ENCODE assay signal across 9 cellular contexts in the genomic region with DNA sequence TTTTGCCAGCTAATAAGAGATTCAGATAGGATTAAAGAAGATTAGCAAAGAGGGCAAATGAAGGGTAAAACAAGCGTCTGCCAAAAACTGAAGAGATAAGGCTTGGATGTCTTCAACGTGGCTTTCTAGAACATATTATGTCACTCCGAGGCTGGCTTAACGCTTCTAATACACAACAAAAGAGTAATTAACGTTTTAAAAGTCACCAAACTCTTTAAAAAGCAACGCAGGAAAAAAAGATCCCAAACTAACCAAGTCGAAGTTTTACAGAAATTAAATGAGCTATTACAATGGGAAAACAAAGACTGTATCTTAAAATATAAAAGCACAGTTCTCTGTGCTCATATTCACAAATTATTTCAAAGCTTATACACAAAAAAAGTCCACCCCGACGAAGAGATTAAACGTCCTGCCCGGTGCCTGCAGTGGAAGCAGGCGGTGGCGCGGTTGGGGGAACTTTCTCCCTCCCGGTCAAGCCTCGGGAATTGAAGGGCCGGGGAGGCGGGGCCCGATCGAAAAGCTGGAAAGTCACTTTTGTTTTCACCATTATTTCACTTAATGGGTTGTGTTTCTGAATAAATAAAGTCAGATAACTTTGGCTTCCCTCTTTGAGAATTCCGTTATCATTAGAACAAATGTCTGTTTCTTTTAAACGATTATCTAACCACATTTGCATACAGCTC. TPM values are rescaled to one million over a fixed set of nuclear protein-coding genes. Genes with fewer than 3 reads are reported as not detected.
DNase-seq lines count a peak whose midpoint lies in the region; ATAC-seq and TF ChIP-seq lines count a peak whose summit lies in the region.
"Had no signal": no experiment of that assay in that cellular context is flagged by ENCODE, and none has a peak within 500 bp of the region (broad histone marks: within the 10 kb centered on the region; RNA-seq: fewer than 3 reads in every experiment).

No MANE protein-coding gene starts in this region.

- peaks cover 0 to 16% (median 6%) of the 10 kb centered on the region in 11 experiments; a peak in 11 of 22 replicates for H4K20me1 ChIP-seq in BLaER1 treated with 17β-estradiol and CSF1 and Interleukin-3, amounts not matched to agents 10 nM and 100 nM
- no peaks in the 10 kb centered on the region for H4K20me1 ChIP-seq in osteoblast (ENCODE audit: insufficient read depth, low read length)

- H3K9ac ChIP-seq in BLaER1 treated with 17β-estradiol and CSF1 and Interleukin-3, amounts not matched to agents 10 nM and 100 nM: peak overlapping the region in 7 of 11 experiments; percentile 56 to 86 (median 73); a peak in 7 of 22 replicates

- peaks cover 10 to 24% (median 22%) of the 10 kb centered on the region in 11 experiments for H3K9me3 ChIP-seq in BLaER1 treated with 17β-estradiol and CSF1 and Interleukin-3, amounts not matched to agents 10 nM and 100 nM (replicated peaks in 1 of 11)
- H3K9me3 ChIP-seq in osteoblast (ENCODE audit: low read depth, low read length): no peaks in the 10 kb centered on the region

- H3K4me1 ChIP-seq in BLaER1 treated with 17β-estradiol and CSF1 and Interleukin-3, amounts not matched to agents 10 nM and 100 nM: peaks cover 12 to 24% (median 19%) of the 10 kb centered on the region in 10 experiments
- H3K4me1 ChIP-seq in osteoblast (ENCODE audit: insufficient read depth, low read length): peaks cover 9% of the 10 kb centered on the region

- H3K27ac ChIP-seq in BLaER1 treated with 17β-estradiol and CSF1 and Interleukin-3, amounts not matched to agents 10 nM and 100 nM: peak overlapping the region in 1 of 11 experiments; percentile 85; a peak in 2 of 22 replicates
- H3K27ac ChIP-seq in osteoblast (ENCODE audit: low read depth, low read length): no peak overlapping the region

- TF ChIP-seq CTCF in glutamatergic neuron (IDR thresholded peaks at IDR 0.05; ENCODE audit: partially characterized antibody, unreplicated experiment) (no peak), osteoblast (IDR thresholded peaks at IDR 0.05; ENCODE audit: extremely low read depth, low read depth, low read length) (no peak)

- H3K36me3 ChIP-seq in BLaER1 treated with 17β-estradiol and CSF1 and Interleukin-3, amounts not matched to agents 10 nM and 100 nM: peaks cover 0 to 10% (median 0%) of the 10 kb centered on the region in 11 experiments; a peak in 5 of 22 replicates
- H3K36me3 ChIP-seq in osteoblast (ENCODE audit: insufficient read depth, low read length): no peaks in the 10 kb centered on the region

- peak overlapping the region; percentile 93 to 100 (median 99) for H3K4me2 ChIP-seq in BLaER1 treated with 17β-estradiol and CSF1 and Interleukin-3, amounts not matched to agents 10 nM and 100 nM
- H3K4me2 ChIP-seq in osteoblast (ENCODE audit: insufficient read depth, low read length): peak overlapping the region; percentile 91

- DNase-seq in HEK293T (ENCODE audit: extremely low spot score) (peak; percentile 55), glutamatergic neuron (peak; percentile 41), osteoblast (ENCODE audit: insufficient read length, low spot score, missing footprints) (peak; percentile 67)
- DNase-seq in activated CD4-positive, alpha-beta memory T cell treated with anti-CD3 and anti-CD28 coated beads for 36 hours: no peak

- peaks cover 40% of the 10 kb centered on the region for H3K27me3 Mint-ChIP-seq in activated CD4-positive, alpha-beta memory T cell treated with anti-CD3 and anti-CD28 coated beads for 36 hours
- no peaks in the 10 kb centered on the region for H3K27me3 Mint-ChIP-seq in glutamatergic neuron (ENCODE audit: unreplicated experiment)

- POLR2A ChIA-PET in HEK293T (lab: Yijun Ruan, JAX): interaction anchor here (2.8 kb wide), 1 partner anchor 49 kb away, joined by 18 read pairs; a partner anchor contains a TSS
- POLR2A ChIA-PET in activated CD4-positive, alpha-beta memory T cell treated with anti-CD3 and anti-CD28 coated beads for 36 hours (lab: Charles Lee): no interaction called here

- no peak for ATAC-seq in esophagus mucosa
- no peak for ATAC-seq in GM18907 (IDR thresholded peaks at IDR 0.05; ENCODE audit: unreplicated experiment)
- no peak for ATAC-seq in HG02759 (IDR thresholded peaks at IDR 0.05; ENCODE audit: unreplicated experiment)

- H3K27me3 ChIP-seq in BLaER1 treated with 17β-estradiol and CSF1 and Interleukin-3, amounts not matched to agents 10 nM and 100 nM: peaks cover 26 to 50% (median 40%) of the 10 kb centered on the region in 11 experiments
- peaks cover 37% of the 10 kb centered on the region for H3K27me3 ChIP-seq in osteoblast (ENCODE audit: insufficient read depth, low read length)

- CTCF ChIA-PET in HEK293T (lab: Yijun Ruan, JAX): interaction anchor here (1.3 to 1.5 kb wide), 2 partner anchors 17 to 50 kb away, joined by 3 read pairs; a partner anchor contains a TSS
- CTCF ChIA-PET in activated CD4-positive, alpha-beta memory T cell treated with anti-CD3 and anti-CD28 coated beads for 36 hours (lab: Charles Lee): interaction anchor here (0.6 to 1.9 kb wide), 3 partner anchors 35 to 233 kb away, joined by 3 to 7 read pairs (median 3); no protein-coding TSS in a partner anchor

- no peaks in the 10 kb centered on the region for H3K79me2 ChIP-seq in osteoblast (ENCODE audit: insufficient read depth, low read length)

- peaks cover 8% of the 10 kb centered on the region for H3K9me3 Mint-ChIP-seq in activated CD4-positive, alpha-beta memory T cell treated with anti-CD3 and anti-CD28 coated beads for 36 hours
- no peaks in the 10 kb centered on the region for H3K9me3 Mint-ChIP-seq in glutamatergic neuron (ENCODE audit: unreplicated experiment)

- peaks cover 7% of the 10 kb centered on the region for H3K36me3 Mint-ChIP-seq in activated CD4-positive, alpha-beta memory T cell treated with anti-CD3 and anti-CD28 coated beads for 36 hours
- H3K36me3 Mint-ChIP-seq in glutamatergic neuron (ENCODE audit: unreplicated experiment): peaks cover 4% of the 10 kb centered on the region

- peak overlapping the region; percentile 73 for H3K4me3 Mint-ChIP-seq in activated CD4-positive, alpha-beta memory T cell treated with anti-CD3 and anti-CD28 coated beads for 36 hours
- H3K4me3 Mint-ChIP-seq in glutamatergic neuron (ENCODE audit: unreplicated experiment): peak overlapping the region; percentile 92

- intact Hi-C loops in activated CD4-positive, alpha-beta memory T cell treated with anti-CD3 and anti-CD28 coated beads for 36 hours (cut with micrococcal nuclease): loop anchor here (5.0 kb wide), 2 partner anchors 440 to 530 kb away; no protein-coding TSS in a partner anchor

- peaks cover 31% of the 10 kb centered on the region for H3K4me1 Mint-ChIP-seq in activated CD4-positive, alpha-beta memory T cell treated with anti-CD3 and anti-CD28 coated beads for 36 hours (ENCODE audit: low read depth)
- H3K4me1 Mint-ChIP-seq in glutamatergic neuron (ENCODE audit: low read depth, unreplicated experiment): peaks cover 4% of the 10 kb centered on the region

- peak overlapping the region; percentile 62 to 82 (median 68); a peak in 19 of 20 replicates for H3K4me3 ChIP-seq in BLaER1 treated with 17β-estradiol and CSF1 and Interleukin-3, amounts not matched to agents 10 nM and 100 nM
- peak overlapping the region; percentile 76 for H3K4me3 ChIP-seq in osteoblast (ENCODE audit: insufficient read depth, low read length)

- H2AFZ ChIP-seq in osteoblast (ENCODE audit: low read length): peak overlapping the region; percentile 70

- H3K27ac Mint-ChIP-seq in activated CD4-positive, alpha-beta memory T cell treated with anti-CD3 and anti-CD28 coated beads for 36 hours: no peak overlapping the region
- no peak overlapping the region for H3K27ac Mint-ChIP-seq in glutamatergic neuron (ENCODE audit: unreplicated experiment)

TF ChIP-seq in HEK293T, 16 proteins besides CTCF, POLR2A, EP300 and RAD21:
- TF ChIP-seq SUZ12 (IDR thresholded peaks at IDR 0.05) (no peak), ARNT (IDR thresholded peaks at IDR 0.05) (no peak), BHLHE40 (IDR thresholded peaks at IDR 0.05; ENCODE audit: borderline replicate concordance) (no peak), LEF1 (IDR thresholded peaks at IDR 0.05; ENCODE audit: borderline replicate concordance) (no peak), FOXM1 (IDR thresholded peaks at IDR 0.05; ENCODE audit: borderline replicate concordance) (no peak), FOXA1 (IDR thresholded peaks at IDR 0.05) (no peak), FOXK2 (IDR thresholded peaks at IDR 0.05) (no peak), TARDBP (IDR thresholded peaks at IDR 0.05) (no peak), NFRKB (IDR thresholded peaks at IDR 0.05) (no peak), SP1 (IDR thresholded peaks at IDR 0.05) (no peak), ELF4 (IDR thresholded peaks at IDR 0.05) (no peak)
- TF ChIP-seq, protein P1, sequence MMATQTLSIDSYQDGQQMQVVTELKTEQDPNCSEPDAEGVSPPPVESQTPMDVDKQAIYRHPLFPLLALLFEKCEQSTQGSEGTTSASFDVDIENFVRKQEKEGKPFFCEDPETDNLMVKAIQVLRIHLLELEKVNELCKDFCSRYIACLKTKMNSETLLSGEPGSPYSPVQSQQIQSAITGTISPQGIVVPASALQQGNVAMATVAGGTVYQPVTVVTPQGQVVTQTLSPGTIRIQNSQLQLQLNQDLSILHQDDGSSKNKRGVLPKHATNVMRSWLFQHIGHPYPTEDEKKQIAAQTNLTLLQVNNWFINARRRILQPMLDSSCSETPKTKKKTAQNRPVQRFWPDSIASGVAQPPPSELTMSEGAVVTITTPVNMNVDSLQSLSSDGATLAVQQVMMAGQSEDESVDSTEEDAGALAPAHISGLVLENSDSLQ (IDR thresholded peaks at IDR 0.05): no peak

RNA-seq across cellular contexts. Expression of a gene that starts 1.2 kb away (rescaled TPM):
- 1 to 10 TPM in 1 of 2 experiments, under 1 TPM in 1; 0.87 to 1.1 TPM for total RNA-seq in activated CD4-positive, alpha-beta memory T cell treated with anti-CD3 and anti-CD28 coated beads for 36 hours
- total RNA-seq in glutamatergic neuron (ENCODE audit: unreplicated experiment) (not detected), osteoblast (under 0.01 TPM in 1 of 2 replicates, not detected in the other), esophagus mucosa (not detected)

RNA-seq across cellular contexts. Expression of a gene that starts 44.7 kb away (rescaled TPM):
- total RNA-seq in activated CD4-positive, alpha-beta memory T cell treated with anti-CD3 and anti-CD28 coated beads for 36 hours: not detected
- total RNA-seq in glutamatergic neuron (ENCODE audit: unreplicated experiment) (not detected), osteoblast (not detected in 2 replicates), esophagus mucosa (not detected)
- total RNA-seq: NCI-H460 had no signal

RNA-seq across cellular contexts. Expression of a gene that starts 49.7 kb away (rescaled TPM):
- total RNA-seq in activated CD4-positive, alpha-beta memory T cell treated with anti-CD3 and anti-CD28 coated beads for 36 hours: under 1 TPM in 1 of 2 experiments, not detected in 1; 0.10 TPM
- total RNA-seq in glutamatergic neuron (ENCODE audit: unreplicated experiment): 20.5 TPM
- 0.36 TPM in 1 of 2 replicates, not detected in the other for total RNA-seq in osteoblast
- total RNA-seq in esophagus mucosa: not detected

Comparison
In these comparisons a context has a peak if more than half of its experiments do, and no peak if none do; other contexts are left out.
1. RNA of a gene that starts 49.7 kb away (total RNA-seq): 20.5 TPM in glutamatergic neuron (single experiment); 0.36 TPM in osteoblast, 0.10 TPM in activated CD4-positive, alpha-beta memory T cell treated with anti-CD3 and anti-CD28 coated beads for 36 hours and not detected in esophagus mucosa (single experiment); every median in the first group is over 10 times any median in the second.